In genomic region chr1:160205242-160205973, GRCh38 we compare ENCODE assay signal across 8 cellular contexts. TPM values are rescaled to one million over a fixed set of nuclear protein-coding genes. Genes with fewer than 3 reads are reported as not detected.
DNase-seq lines count a peak whose midpoint lies in the region; ATAC-seq, FAIRE-seq and TF ChIP-seq lines count a peak whose summit lies in the region.

TSS of gene PEA15 (plus strand) at chr1:160205384. CDS start at chr1:160211545, 6,161 bp downstream.

- no peak for FAIRE-seq in bronchial epithelial cell (lab: Jason Lieb, UNC)

- DNase-seq in DMS53 treated with DMSO at 0.1 percent for 48 hours (lab: John Stamatoyannopoulos, UW; ENCODE audit: unreplicated experiment), result peak; percentile 9
- peak; percentile 47 for DNase-seq in NCI-H1048 (lab: John Stamatoyannopoulos, UW)
- peak; percentile 81 for DNase-seq in WTC11 (ENCODE audit: low spot score)
- no peak for DNase-seq in bronchial epithelial cell (ENCODE audit: low read depth)
- DNase-seq in immature natural killer cell, result peak; percentile 68 to 72 (median 69)
- DNase-seq in spleen, result peak; percentile 93

- peaks cover 39 to 71% (median 63%) of the 10 kb centered on the region in 6 donors for H3K4me1 ChIP-seq in spleen

- peaks cover 12% of the 10 kb centered on the region for H3K36me3 ChIP-seq in bronchial epithelial cell (ENCODE audit: control insufficient read depth, insufficient read depth, low read length)
- H3K36me3 ChIP-seq in spleen, result peaks cover 0 to 37% (median 2%) of the 10 kb centered on the region in 6 donors

- TF ChIP-seq CTCF in WTC11 (IDR thresholded peaks at IDR 0.05) (no peak), bronchial epithelial cell (IDR thresholded peaks at IDR 0.05; ENCODE audit: insufficient read depth, low read length, severe bottlenecking) (no peak), spleen (IDR thresholded peaks at IDR 0.05 in 8 of 11, conservative IDR thresholded peaks at IDR 0.05 in 3 of 11) (no peak)

- peaks cover 9% of the 10 kb centered on the region for H3K36me3 Mint-ChIP-seq in WTC11
- no peaks in the 10 kb centered on the region for H3K36me3 Mint-ChIP-seq in immature natural killer cell

- no peaks in the 10 kb centered on the region for H3K9me3 ChIP-seq in spleen

- H3K27ac Mint-ChIP-seq in WTC11 (no peak within 1 kb of the TSS), immature natural killer cell (peak within 1 kb of the TSS; percentile 68 to 95 (median 88))

- whole genome bisulfite sequencing in spleen, 5 donors, result 0 to 1% (median 1%) methylated on average over 25 to 73 of the region's 75 CpGs

- intact Hi-C loops in spleen (cut with DNase I; ENCODE audit: low total_unique reads), result no loop called here

- H3K4me3 Mint-ChIP-seq in WTC11 (peak within 1 kb of the TSS; percentile 77), immature natural killer cell (peak within 1 kb of the TSS; percentile 89 to 94 (median 90))

- H3K4me3 ChIP-seq in bronchial epithelial cell (ENCODE audit: low read depth, low read length) (peak within 1 kb of the TSS; percentile 96), spleen (peak within 1 kb of the TSS; percentile 71 to 94 (median 88))

- CTCF ChIA-PET in WTC11 (lab: Charles Lee), result interaction anchor here (0.6 to 8.9 kb wide), 6 partner anchors 12 to 47 kb away, joined by 4 to 85 read pairs (median 6); partner anchors contain the start of gene CASQ1

- peak in 2 of 3 donors; percentile 25 to 59 for TF ChIP-seq POLR2A in spleen (IDR thresholded peaks at IDR 0.05)

- POLR2A ChIA-PET in WTC11 (lab: Charles Lee), result interaction anchor here (1.0 to 1.3 kb wide), 3 partner anchors 12 to 34 kb away, joined by 3 read pairs; no protein-coding TSS in a partner anchor

- H3K9me3 Mint-ChIP-seq in WTC11, result no peaks in the 10 kb centered on the region
- H3K9me3 Mint-ChIP-seq in immature natural killer cell, result no peaks in the 10 kb centered on the region

- ATAC-seq in GM21576 (IDR thresholded peaks at IDR 0.05; ENCODE audit: unreplicated experiment) (peak; percentile 45), WTC11 (peak; percentile 56), GM21737 (IDR thresholded peaks at IDR 0.05; ENCODE audit: unreplicated experiment) (no peak)

- H3K4me1 Mint-ChIP-seq in WTC11 (peaks cover 55% of the 10 kb centered on the region), immature natural killer cell (peaks cover 34 to 45% of the 10 kb centered on the region in 2 donors)

- H3K27ac ChIP-seq in spleen, result peak within 1 kb of the TSS; percentile 84 to 95 (median 92)

- H3K27me3 ChIP-seq in bronchial epithelial cell (ENCODE audit: control insufficient read depth, insufficient read depth, low read length) (no peaks in the 10 kb centered on the region), spleen (replicated peaks in 1 of 7) (no peaks in the 10 kb centered on the region)

- no peaks in the 10 kb centered on the region; the same call in 1 of the 2 replicates for H3K27me3 Mint-ChIP-seq in WTC11 (ENCODE audit: low read depth)
- peaks cover 0 to 4% (median 0%) of the 10 kb centered on the region in 3 donors for H3K27me3 Mint-ChIP-seq in immature natural killer cell (ENCODE audit: low read depth in 3 of 3)

TF ChIP-seq in WTC11, 78 proteins besides CTCF, POLR2A, EP300 and RAD21 (continues in another document):
- TF ChIP-seq CDX4 (CRISPR knock-in tag; IDR thresholded peaks at IDR 0.05; ENCODE audit: borderline replicate concordance) (no peak), NFE2L1 (CRISPR knock-in tag; IDR thresholded peaks at IDR 0.05) (no peak), CREB1 (CRISPR knock-in tag; IDR thresholded peaks at IDR 0.05) (no peak), FOXJ3 (CRISPR knock-in tag; IDR thresholded peaks at IDR 0.05; ENCODE audit: borderline replicate concordance) (no peak), PREB (CRISPR knock-in tag; IDR thresholded peaks at IDR 0.05; ENCODE audit: borderline replicate concordance) (no peak), ZNF671 (CRISPR knock-in tag; IDR thresholded peaks at IDR 0.05) (no peak), EMX1 (CRISPR knock-in tag; IDR thresholded peaks at IDR 0.05) (no peak), ZNF416 (CRISPR knock-in tag; IDR thresholded peaks at IDR 0.05) (0 out of 2 replicates have a peak, but pooled peaks have one; percentile 27), OVOL2 (CRISPR knock-in tag; IDR thresholded peaks at IDR 0.05; ENCODE audit: borderline replicate concordance) (no peak), NR2C2 (CRISPR knock-in tag; IDR thresholded peaks at IDR 0.05) (no peak), FOXP1 (CRISPR knock-in tag; IDR thresholded peaks at IDR 0.05; ENCODE audit: borderline replicate concordance) (no peak), TCF7 (CRISPR knock-in tag; IDR thresholded peaks at IDR 0.05; ENCODE audit: low read depth) (no peak), MXD4 (CRISPR knock-in tag; IDR thresholded peaks at IDR 0.05; ENCODE audit: borderline replicate concordance) (no peak), GABPB1 (CRISPR knock-in tag; IDR thresholded peaks at IDR 0.05) (0 out of 2 replicates have a peak, but pooled peaks have one; percentile 16), SMAD3 (CRISPR knock-in tag; IDR thresholded peaks at IDR 0.05; ENCODE audit: borderline replicate concordance) (peak; percentile 19; the same call in 1 of the 2 replicates), GRHL2 (CRISPR knock-in tag; IDR thresholded peaks at IDR 0.05; ENCODE audit: insufficient replicate concordance, severe bottlenecking) (no peak), ZNF232 (CRISPR knock-in tag; IDR thresholded peaks at IDR 0.05) (0 out of 2 replicates have a peak, but pooled peaks have one; percentile 20), ERG (CRISPR knock-in tag; IDR thresholded peaks at IDR 0.05) (no peak), E2F5 (CRISPR knock-in tag; IDR thresholded peaks at IDR 0.05) (0 out of 2 replicates have a peak, but pooled peaks have one; percentile 42), TP53 (CRISPR knock-in tag; IDR thresholded peaks at IDR 0.05) (no peak), NR1H2 (CRISPR knock-in tag; IDR thresholded peaks at IDR 0.05) (no peak), ETV6 (CRISPR knock-in tag; IDR thresholded peaks at IDR 0.05) (peak; percentile 41; the same call in 1 of the 2 replicates), TEAD1 (CRISPR knock-in tag; IDR thresholded peaks at IDR 0.05) (0 out of 2 replicates have a peak, but pooled peaks have one; percentile 17), ZNF317 (CRISPR knock-in tag; IDR thresholded peaks at IDR 0.05; ENCODE audit: borderline replicate concordance, low read depth) (no peak), KAT7 (CRISPR knock-in tag; IDR thresholded peaks at IDR 0.05; ENCODE audit: borderline replicate concordance) (no peak; the same call in 1 of the 2 replicates)

RNA-seq across cellular contexts. Expression of gene PEA15, which starts in this region (rescaled TPM):
- total RNA-seq in WTC11 (2021), result 43.6 to 56.3 TPM (median 46.9 TPM) in 3 replicates
- total RNA-seq in bronchial epithelial cell, result 38.3 and 44.5 TPM in 2 replicates
- 10 to 100 TPM; 12.8 to 14.2 (median 13.2) TPM for polyA plus RNA-seq in immature natural killer cell
- 100 to 1,000 TPM in 4 of 7 donors, 10 to 100 TPM in 3; 73.4 to 158 (median 126) TPM for total RNA-seq in spleen
- polyA plus RNA-seq in spleen, result 100 to 1,000 TPM in 1 of 3 donors, 10 to 100 TPM in 2; 80.1 to 167 (median 86.8) TPM

Comparison
In these comparisons a context has a peak if more than half of its experiments do, and no peak if none do; other contexts are left out.
1. RNA of gene PEA15 (polyA plus RNA-seq): 80.1 to 167 TPM in spleen; 12.8 to 14.2 TPM in immature natural killer cell; every median in the first group is over 4 times any median in the second.